In genomic region chr7:434891-435486, GRCh38 we compare ENCODE assay signal across 10 cellular contexts.
DNase-seq lines count a peak whose midpoint lies in the region; ATAC-seq and TF ChIP-seq lines count a peak whose summit lies in the region.
"Had no signal": no experiment of that assay in that cellular context is flagged by ENCODE, and none has a peak within 500 bp of the region (broad histone marks: within the 10 kb centered on the region; RNA-seq: fewer than 3 reads in every experiment).

No MANE protein-coding gene starts in this region.

- intact Hi-C loops in esophagus muscularis mucosa (cut with DNase I) (no loop called here), posterior vena cava (cut with DNase I) (no loop called here), ascending aorta (cut with DNase I) (no loop called here)
- intact Hi-C loops in activated CD4-positive, alpha-beta memory T cell treated with anti-CD3 and anti-CD28 coated beads for 36 hours (cut with micrococcal nuclease), result no loop called here

- peaks cover 0 to 18% (median 0%) of the 10 kb centered on the region in 4 donors for H3K27me3 ChIP-seq in esophagus muscularis mucosa
- no peaks in the 10 kb centered on the region for H3K27me3 ChIP-seq in neural cell (ENCODE audit: insufficient read depth, low read depth, low read length)
- no peaks in the 10 kb centered on the region for H3K27me3 ChIP-seq in ascending aorta

- POLR2A ChIA-PET in activated CD4-positive, alpha-beta memory T cell treated with anti-CD3 and anti-CD28 coated beads for 36 hours (lab: Charles Lee), result no interaction called here

- H3K9me3 ChIP-seq in esophagus muscularis mucosa (no peaks in the 10 kb centered on the region), neural cell (ENCODE audit: low read length) (no peaks in the 10 kb centered on the region), ascending aorta (no peaks in the 10 kb centered on the region)

- H3K4me1 ChIP-seq in esophagus muscularis mucosa (peaks cover 0 to 16% (median 9%) of the 10 kb centered on the region in 4 donors), ascending aorta (no peaks in the 10 kb centered on the region)

- no peaks in the 10 kb centered on the region for H3K9me3 Mint-ChIP-seq in activated CD4-positive, alpha-beta memory T cell treated with anti-CD3 and anti-CD28 coated beads for 36 hours

- CTCF ChIA-PET in activated CD4-positive, alpha-beta memory T cell treated with anti-CD3 and anti-CD28 coated beads for 36 hours (lab: Charles Lee), result no interaction called here

- H4K20me1 ChIP-seq in neural cell (ENCODE audit: insufficient read depth), result no peaks in the 10 kb centered on the region

- H3F3A ChIP-seq in neural cell (ENCODE audit: insufficient read depth, low read length, poor library complexity, severe bottlenecking), result no peaks in the 10 kb centered on the region

- no peaks in the 10 kb centered on the region for H3K27me3 Mint-ChIP-seq in activated CD4-positive, alpha-beta memory T cell treated with anti-CD3 and anti-CD28 coated beads for 36 hours

- DNase-seq in COLO668 (lab: John Stamatoyannopoulos, UW; ENCODE audit: unreplicated experiment), result peak; percentile 50
- peak; percentile 41 for DNase-seq in NOMO-1 treated with DMSO at 0.1 percent for 48 hours (lab: John Stamatoyannopoulos, UW; ENCODE audit: unreplicated experiment)
- no peak for DNase-seq in esophagus muscularis mucosa (ENCODE audit: extremely low spot score)
- DNase-seq in posterior vena cava (ENCODE audit: low spot score), result no peak
- DNase-seq in activated CD4-positive, alpha-beta memory T cell treated with anti-CD3 and anti-CD28 coated beads for 36 hours, result no peak
- no peak for DNase-seq in ascending aorta (ENCODE audit: low spot score in 2 of 2)
- DNase-seq: activated gamma-delta T cell treated with Interleukin-2 at 50 U/mL for 16 hours, DMS79 treated with DMSO at 0.1 percent for 48 hours had no signal

- H3K27ac Mint-ChIP-seq in activated CD4-positive, alpha-beta memory T cell treated with anti-CD3 and anti-CD28 coated beads for 36 hours, result no peak overlapping the region

- peak overlapping the region; percentile 4 for H3K4me2 ChIP-seq in neural cell (ENCODE audit: low read length)

- TF ChIP-seq CTCF in esophagus muscularis mucosa (IDR thresholded peaks at IDR 0.05) (no peak), neural cell (IDR thresholded peaks at IDR 0.05; ENCODE audit: poor library complexity, severe bottlenecking) (no peak), ascending aorta (IDR thresholded peaks at IDR 0.05) (no peak)

- H3K4me3 Mint-ChIP-seq in activated CD4-positive, alpha-beta memory T cell treated with anti-CD3 and anti-CD28 coated beads for 36 hours, result no peak overlapping the region

- TF ChIP-seq RAD21 in neural cell (conservative IDR thresholded peaks at IDR 0.05), result no peak

- no peak for ATAC-seq in GM18868 (IDR thresholded peaks at IDR 0.05; ENCODE audit: unreplicated experiment)

- H3K27ac ChIP-seq in esophagus muscularis mucosa (replicated peaks in 1 of 4), result no peak overlapping the region
- peak overlapping the region; percentile 55 for H3K27ac ChIP-seq in neural cell (ENCODE audit: low read length)
- no peak overlapping the region for H3K27ac ChIP-seq in ascending aorta

- H3K9me2 ChIP-seq in neural cell (ENCODE audit: insufficient read depth, low read length), result no peaks in the 10 kb centered on the region

- peak overlapping the region; percentile 46 for H3K9ac ChIP-seq in neural cell (ENCODE audit: low read length)

- no peaks in the 10 kb centered on the region for H3K36me3 Mint-ChIP-seq in activated CD4-positive, alpha-beta memory T cell treated with anti-CD3 and anti-CD28 coated beads for 36 hours

- H3K36me3 ChIP-seq in esophagus muscularis mucosa (no peaks in the 10 kb centered on the region), neural cell (ENCODE audit: insufficient read depth, low read length) (no peaks in the 10 kb centered on the region), ascending aorta (no peaks in the 10 kb centered on the region)

- 63% methylated on average over 30 of the region's 31 CpGs for WGBS in esophagus muscularis mucosa

- H3K4me3 ChIP-seq in esophagus muscularis mucosa (peak overlapping the region; percentile 1 to 45 (median 32)), neural cell (ENCODE audit: low read length) (peak overlapping the region; percentile 51), ascending aorta (no peak overlapping the region)

- TF ChIP-seq POLR2A in esophagus muscularis mucosa (IDR thresholded peaks at IDR 0.05; ENCODE audit: low read depth), result no peak

- no peaks in the 10 kb centered on the region for H3K79me2 ChIP-seq in neural cell (replicated peaks; ENCODE audit: insufficient read depth, low read length)

- no peaks in the 10 kb centered on the region for H3K4me1 Mint-ChIP-seq in activated CD4-positive, alpha-beta memory T cell treated with anti-CD3 and anti-CD28 coated beads for 36 hours (ENCODE audit: low read depth)

- no peak overlapping the region for H2AFZ ChIP-seq in neural cell (ENCODE audit: low read depth, low read length)

- TF ChIP-seq EP300 in esophagus muscularis mucosa (IDR thresholded peaks at IDR 0.05) (no peak), neural cell (conservative IDR thresholded peaks at IDR 0.05; ENCODE audit: poor library complexity, severe bottlenecking) (peak; percentile 82)

TF ChIP-seq in neural cell, 6 proteins besides CTCF, POLR2A, EP300 and RAD21:
- TF ChIP-seq REST (IDR thresholded peaks at IDR 0.05; ENCODE audit: borderline replicate concordance) (no peak), EZH2 (IDR thresholded peaks at IDR 0.05; ENCODE audit: borderline replicate concordance, insufficient read depth, low read length, poor library complexity, severe bottlenecking) (no peak), POLR2AphosphoS5 (IDR thresholded peaks at IDR 0.05) (peak; percentile 49), SMC3 (conservative IDR thresholded peaks at IDR 0.05; ENCODE audit: poor library complexity) (no peak), MXI1 (conservative IDR thresholded peaks at IDR 0.05; ENCODE audit: poor library complexity, severe bottlenecking) (peak; percentile 21), TAF1 (IDR thresholded peaks at IDR 0.05; ENCODE audit: low read depth) (no peak)
TF ChIP-seq in neural cell: peak in this region for 2.

Comparison
In these comparisons a context has a peak if more than half of its experiments do, and no peak if none do; other contexts are left out.
1. DNase-seq: peak in COLO668 (single experiment) and NOMO-1 treated with DMSO at 0.1 percent for 48 hours (single experiment); none in esophagus muscularis mucosa (single experiment), posterior vena cava (single experiment), activated CD4-positive, alpha-beta memory T cell treated with anti-CD3 and anti-CD28 coated beads for 36 hours (single experiment) and ascending aorta (0 of 2).
2. H3K4me3 ChIP-seq: peak in esophagus muscularis mucosa (4 of 4) and neural cell (single experiment); none in ascending aorta (0 of 2).